8 cellular contexts compared by ENCODE assay signal in genomic region chr15:56006371-56006770, GRCh38. TPM values are rescaled to one million over a fixed set of nuclear protein-coding genes. Genes with fewer than 3 reads are reported as not detected.
DNase-seq lines count a peak whose midpoint lies in the region; ATAC-seq, FAIRE-seq and TF ChIP-seq lines count a peak whose summit lies in the region.
"Not testable (repeated sequence)": the region's sequence is repeated elsewhere in the genome, so short reads cannot be mapped to it uniquely, and the experiment has no call there.

No MANE protein-coding gene starts in this region.

- TF ChIP-seq RAD21 in H1 (IDR thresholded peaks at IDR 0.05 in 1 of 2, conservative IDR thresholded peaks at IDR 0.05 in 1 of 2; ENCODE audit: low read depth in 2 of 2, low read length in 2 of 2), result not testable (repeated sequence)

- not testable (repeated sequence) for TF ChIP-seq POLR2A in H1 (IDR thresholded peaks at IDR 0.05; ENCODE audit: control extremely low read depth in 1 of 2, low read depth in 2 of 2, low read length in 2 of 2)

- H3K4me2 ChIP-seq in H1 (ENCODE audit: insufficient read depth in 1 of 2, low read depth in 2 of 2, low read length in 2 of 2) (peak overlapping the region; percentile 56 to 63), keratinocyte (ENCODE audit: control insufficient read depth, extremely low read depth, insufficient read depth, low read depth, low read length) (peak overlapping the region; percentile 83)

- H4K8ac ChIP-seq in H1 (ENCODE audit: extremely low read depth, insufficient read depth, low read length), result not testable (repeated sequence)

- not testable (repeated sequence) for H3K56ac ChIP-seq in H1 (replicated peaks; ENCODE audit: insufficient read length, low read depth, low read length)

- H3K27me3 Mint-ChIP-seq in osteocyte (ENCODE audit: unreplicated experiment), result not testable (repeated sequence)

- dilution Hi-C loops in keratinocyte (cut with MboI; ENCODE audit: extremely low pct_ligation_motif_present, low sequenced_read_pairs), result not testable (repeated sequence)

- H2AFZ ChIP-seq in H1 (ENCODE audit: low read length), result not testable (repeated sequence)
- H2AFZ ChIP-seq in keratinocyte (ENCODE audit: control insufficient read depth, low read length), result peak overlapping the region; percentile 51

- not testable (repeated sequence) for TF ChIP-seq CTCF in BE2C (IDR thresholded peaks at IDR 0.05; ENCODE audit: low read depth, low read length); H1 (IDR thresholded peaks at IDR 0.05; ENCODE audit: control extremely low read depth in 1 of 3, insufficient read depth in 1 of 3, low read depth in 1 of 3, low read length in 3 of 3); fibroblast of the aortic adventitia (IDR thresholded peaks at IDR 0.05; ENCODE audit: insufficient read depth, low read length); keratinocyte (optimal IDR thresholded peaks at IDR 0.05 in 1 of 3, IDR thresholded peaks at IDR 0.05 in 1 of 3, conservative IDR thresholded peaks at IDR 0.05 in 1 of 3; ENCODE audit: extremely low read depth in 1 of 3, insufficient read depth in 2 of 3, low read length in 3 of 3); osteocyte (IDR thresholded peaks at IDR 0.05); upper lobe of right lung (IDR thresholded peaks at IDR 0.05)

- H3K9me3 Mint-ChIP-seq in osteocyte (ENCODE audit: unreplicated experiment), result not testable (repeated sequence)

- not testable (repeated sequence) for H3K9me3 ChIP-seq in BE2C; H1 (ENCODE audit: insufficient read depth in 2 of 2, low read depth in 1 of 2, low read length in 1 of 2); keratinocyte (ENCODE audit: control insufficient read depth, low read depth, low read length); upper lobe of right lung

- not testable (repeated sequence) for H3K9me1 ChIP-seq in keratinocyte (ENCODE audit: control insufficient read depth, extremely low read depth, insufficient read depth, low read length)

- peak; percentile 80 for FAIRE-seq in HTR-8/SVneo (lab: Jason Lieb, UNC)
- FAIRE-seq in H1 (lab: Jason Lieb, UNC), result peak; percentile 82
- not testable (repeated sequence) for FAIRE-seq in keratinocyte (lab: Jason Lieb, UNC)

- not testable (repeated sequence) for H3K79me2 ChIP-seq in H1 (ENCODE audit: control insufficient read depth in 1 of 2, insufficient read depth in 2 of 2, low read length in 2 of 2); keratinocyte (ENCODE audit: control insufficient read depth, insufficient read depth, low read length)

- not testable (repeated sequence) for H3K79me1 ChIP-seq in H1 (ENCODE audit: low read depth, low read length)

- not testable (repeated sequence) for H3K18ac ChIP-seq in H1 (ENCODE audit: extremely low read depth, low read length)

- 83% methylated on average over 5 of the region's 5 CpGs; no CpG with 5 or more reads in 1 of the 2 experiments for WGBS in H1 (ENCODE audit: extremely low coverage in 1 of 2, insufficient coverage in 1 of 2, insufficient read length in 1 of 2, insufficient replicate concordance in 2 of 2, low coverage in 1 of 2, low lambda C conversion rate in 2 of 2, missing lambda C conversion rate in 1 of 2), 2 experiments

- H3K36me3 ChIP-seq in BE2C; H1 (ENCODE audit: control insufficient read depth in 2 of 4, insufficient read depth in 4 of 4, low read length in 3 of 4); keratinocyte (ENCODE audit: control insufficient read depth in 2 of 2, extremely low read depth in 1 of 2, insufficient read depth in 2 of 2, low read length in 2 of 2); upper lobe of right lung: not testable (repeated sequence)

- peak overlapping the region; percentile 72 for H3K4me3 Mint-ChIP-seq in osteocyte (ENCODE audit: unreplicated experiment)

- H3K36me3 Mint-ChIP-seq in osteocyte (ENCODE audit: unreplicated experiment), result not testable (repeated sequence)

- POLR2A ChIA-PET in H1 (lab: Charles Lee; ENCODE audit: partially characterized antibody), result not testable (repeated sequence)

- H4K5ac ChIP-seq in H1 (ENCODE audit: insufficient read length, low read depth, low read length), result not testable (repeated sequence)

- not testable (repeated sequence) for TF ChIP-seq EP300 in H1 (IDR thresholded peaks at IDR 0.05; ENCODE audit: borderline replicate concordance in 1 of 2, low read depth in 2 of 2, low read length in 2 of 2)

- not testable (repeated sequence) for H2BK15ac ChIP-seq in H1 (ENCODE audit: low read length)

- H3K4me3 ChIP-seq in BE2C (ENCODE audit: low read depth, low read length) (peak overlapping the region; percentile 52), H1 (ENCODE audit: extremely low read depth in 1 of 4, insufficient read depth in 2 of 4, low read depth in 3 of 4, low read length in 4 of 4) (peak overlapping the region in 1 of 4 experiments; percentile 61; a peak in 2 of 8 replicates), keratinocyte (ENCODE audit: control insufficient read depth in 2 of 3, extremely low read depth in 1 of 3, insufficient read depth in 2 of 3, low read depth in 1 of 3, low read length in 3 of 3) (peak overlapping the region in 2 of 3 experiments; percentile 13 to 70), upper lobe of right lung (peak overlapping the region; percentile 19)
- H3K4me3 ChIP-seq in fibroblast of the aortic adventitia (ENCODE audit: low read depth, low read length), result not testable (repeated sequence)

- H2BK20ac ChIP-seq in H1 (ENCODE audit: low read length), result not testable (repeated sequence)

- intact Hi-C loops in upper lobe of right lung (cut with DNase I), result not testable (repeated sequence)

- not testable (repeated sequence) for H3K4me1 ChIP-seq in BE2C; H1 (replicated peaks in 1 of 4; ENCODE audit: control insufficient read depth in 3 of 4, insufficient read depth in 4 of 4, low read length in 3 of 4); upper lobe of right lung
- H3K4me1 ChIP-seq in keratinocyte (ENCODE audit: control insufficient read depth, extremely low read depth, insufficient read depth, low read length), result peaks cover 14% of the 10 kb centered on the region

- H3K14ac ChIP-seq in H1 (ENCODE audit: insufficient read length), result not testable (repeated sequence)

- H4K20me1 ChIP-seq in H1 (replicated peaks in 1 of 2; ENCODE audit: control insufficient read depth in 1 of 2, insufficient read depth in 2 of 2, low read length in 2 of 2); keratinocyte (ENCODE audit: control insufficient read depth, extremely low read depth, insufficient read depth, low read length): not testable (repeated sequence)

- not testable (repeated sequence) for H3K27ac Mint-ChIP-seq in osteocyte (ENCODE audit: unreplicated experiment)

- H3K27me3 ChIP-seq in BE2C; H1 (replicated peaks in 1 of 4; ENCODE audit: control insufficient read depth in 3 of 4, extremely low read depth in 1 of 4, insufficient read depth in 3 of 4, low read length in 3 of 4); keratinocyte (ENCODE audit: control insufficient read depth, extremely low read depth, insufficient read depth, low read length); upper lobe of right lung: not testable (repeated sequence)

- H2BK12ac ChIP-seq in H1 (ENCODE audit: low read depth, low read length), result not testable (repeated sequence)

- not testable (repeated sequence) for H2AK5ac ChIP-seq in H1 (ENCODE audit: low read depth, low read length)

- H3K23me2 ChIP-seq in H1 (ENCODE audit: low read depth, low read length), result not testable (repeated sequence)

- not testable (repeated sequence) for H3K4ac ChIP-seq in H1 (replicated peaks; ENCODE audit: insufficient read length, low read depth, low read length)

- not testable (repeated sequence) for H3K9ac ChIP-seq in H1 (replicated peaks in 1 of 4; ENCODE audit: extremely low read depth in 1 of 4, low read depth in 3 of 4, low read length in 3 of 4)
- H3K9ac ChIP-seq in keratinocyte (ENCODE audit: control insufficient read depth, extremely low read depth, insufficient read depth, low read length), result peak overlapping the region; percentile 78

- H4K91ac ChIP-seq in H1 (replicated peaks; ENCODE audit: insufficient read length, low read length), result not testable (repeated sequence)

- CTCF ChIA-PET in H1 (lab: Charles Lee; ENCODE audit: partially characterized antibody), result not testable (repeated sequence)

- H3K27ac ChIP-seq in angular gyrus (ENCODE audit: low read depth, low read length) (peak overlapping the region; percentile 10), keratinocyte (ENCODE audit: control insufficient read depth, insufficient read depth, low read length) (peak overlapping the region; percentile 88)
- not testable (repeated sequence) for H3K27ac ChIP-seq in H1 (ENCODE audit: low read depth, low read length); upper lobe of right lung

- not testable (repeated sequence) for DNase-seq in BE2C; HTR-8/SVneo (ENCODE audit: insufficient read length, low spot score); H1 (ENCODE audit: low read depth in 1 of 2, low spot score in 2 of 2); keratinocyte (ENCODE audit: low read depth, low spot score); osteocyte (ENCODE audit: extremely low spot score, unreplicated experiment); upper lobe of right lung
- peak; percentile 34 for DNase-seq in fibroblast of the aortic adventitia (ENCODE audit: low read depth)

- not testable (repeated sequence) for H2BK120ac ChIP-seq in H1 (replicated peaks; ENCODE audit: low read depth, low read length)

- not testable (repeated sequence) for H3K4me1 Mint-ChIP-seq in osteocyte (ENCODE audit: unreplicated experiment)

- H2BK5ac ChIP-seq in H1 (ENCODE audit: low read depth, low read length), result not testable (repeated sequence)

- ATAC-seq in upper lobe of right lung, result not testable (repeated sequence)

- H3K23ac ChIP-seq in H1 (ENCODE audit: insufficient read length), result not testable (repeated sequence)

RNA-seq across cellular contexts. Expression of gene NEDD4, which starts 13.0 kb away (rescaled TPM):
- 8.6 TPM for polyA plus RNA-seq in BE2C (2012; ENCODE audit: insufficient read depth, insufficient read length, low read depth)
- total RNA-seq in H1 (2021; fragmentation: NEBNext Ultra II Directional; extraction: Animal tissue kit (Norgen Biotek cat#: 25700)), result 3.9 and 5.2 TPM in 2 replicates
- polyA plus RNA-seq in H1 (2011; rRNA removed) (0.85 and 0.95 TPM in 2 replicates), keratinocyte (15.5 to 24.3 TPM (median 19.0 TPM) in 3 replicates)
- 1.7 TPM for polyA plus RNA-seq in H1 (2011; cell fraction: cytosol; rRNA removed)
- 1.4 TPM for polyA plus RNA-seq in H1 (2011; cell fraction: nucleus; rRNA removed)
- polyA plus RNA-seq in H1 (2012, experiment 1 of 2), result 1.2 to 1.8 TPM (median 1.4 TPM) in 4 replicates
- polyA plus RNA-seq in H1 (2012, experiment 2 of 2), result 0.07 TPM
- 4.4 TPM for polyA plus RNA-seq in H1 (2013, experiment 1 of 2)
- 3.9 TPM for polyA plus RNA-seq in H1 (2013, experiment 2 of 2)
- polyA minus RNA-seq in H1 (2011; rRNA and poly(A)+ RNA removed), result 2.8 and 4.0 TPM in 2 replicates
- 1.7 TPM for polyA minus RNA-seq in H1 (2011; cell fraction: cytosol; rRNA and poly(A)+ RNA removed)
- 5.5 TPM for polyA minus RNA-seq in H1 (2011; cell fraction: nucleus; rRNA and poly(A)+ RNA removed)
- total RNA-seq in fibroblast of the aortic adventitia (ENCODE audit: low replicate concordance) (8.1 and 34.3 TPM in 2 replicates), osteocyte (23.9 and 24.1 TPM in 2 replicates), upper lobe of right lung (18.4 TPM)
- polyA plus RNA-seq in keratinocyte (2011; ENCODE audit: low read depth), result 41.7 TPM
- polyA plus RNA-seq in keratinocyte (2011; cell fraction: cytosol; rRNA removed), result 8.5 and 18.3 TPM in 2 replicates
- polyA plus RNA-seq in keratinocyte (2011; cell fraction: nucleus; rRNA removed), result 19.4 and 25.3 TPM in 2 replicates
- polyA plus RNA-seq in keratinocyte (2012; ENCODE audit: low replicate concordance), result 11.2 and 14.0 TPM in 2 replicates
- 6.6 to 33.4 TPM (median 20.7 TPM) in 3 replicates for polyA minus RNA-seq in keratinocyte
- polyA minus RNA-seq in keratinocyte (2011; cell fraction: cytosol; rRNA and poly(A)+ RNA removed), result 16.1 TPM
- 22.9 and 41.5 TPM in 2 replicates for polyA minus RNA-seq in keratinocyte (2011; cell fraction: nucleus; rRNA and poly(A)+ RNA removed)
